12 cellular contexts compared by ENCODE assay signal in the genomic region with DNA sequence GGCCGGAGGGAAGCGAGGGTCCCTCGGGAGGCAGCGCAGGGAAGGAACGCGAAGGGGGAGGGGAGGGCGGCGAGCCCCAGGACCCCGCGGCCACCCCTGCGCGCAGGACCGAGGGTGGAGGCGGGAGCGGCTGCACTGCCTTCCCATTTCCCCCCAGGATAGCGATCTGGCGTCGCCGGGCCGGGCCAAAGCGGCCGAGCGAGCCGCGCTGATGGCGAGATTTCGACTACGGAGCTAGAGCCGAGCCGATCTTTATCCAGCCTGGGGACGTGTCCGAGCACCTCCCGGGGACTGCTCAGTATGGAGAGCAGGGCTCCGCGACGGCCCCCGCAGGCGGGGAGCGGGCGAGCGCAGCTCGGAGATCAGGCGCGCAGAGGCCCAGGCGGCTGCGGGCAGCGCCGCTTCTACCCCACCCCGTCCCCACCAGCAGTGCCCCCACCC. TPM values are rescaled to one million over a fixed set of nuclear protein-coding genes. Genes with fewer than 3 reads are reported as not detected.
A peak's percentile ranks its signal among the peaks of the same experiment; 100 is the strongest.
DNase-seq lines count a peak whose midpoint lies in the region; ATAC-seq and TF ChIP-seq lines count a peak whose summit lies in the region.
"Had no signal": no experiment of that assay in that cellular context is flagged by ENCODE, and none has a peak within 500 bp of the region (broad histone marks: within the 10 kb centered on the region; RNA-seq: fewer than 3 reads in every experiment).

No MANE protein-coding gene starts in this region.

- ATAC-seq in Right ventricle myocardium inferior (no peak), HG03520 (IDR thresholded peaks at IDR 0.05; ENCODE audit: unreplicated experiment) (no peak), GM21447 (IDR thresholded peaks at IDR 0.05; ENCODE audit: unreplicated experiment) (no peak), GM19467 (IDR thresholded peaks at IDR 0.05; ENCODE audit: unreplicated experiment) (no peak)
- no peak for ATAC-seq in natural killer cell treated with Interleukin-12 subunit alpha and Interleukin-12 subunit beta and Interleukin-15 and Interleukin-18, amount 100 ng/mL, for 72 hours

- peaks cover 25% of the 10 kb centered on the region for H3K27me3 Mint-ChIP-seq in glutamatergic neuron (ENCODE audit: unreplicated experiment)
- H3K27me3 Mint-ChIP-seq in natural killer cell treated with Interleukin-12 subunit alpha and Interleukin-12 subunit beta and Interleukin-15 and Interleukin-18, amount 100 ng/mL, for 72 hours, result peaks cover 54 to 63% of the 10 kb centered on the region in 2 donors

- peaks cover 89% of the 10 kb centered on the region for H3K27me3 ChIP-seq in cardiac muscle cell
- peaks cover 13 to 89% (median 71%) of the 10 kb centered on the region in 3 experiments for H3K27me3 ChIP-seq in neuronal stem cell (ENCODE audit: control insufficient read depth in 3 of 3, insufficient read depth in 3 of 3, low read depth in 1 of 3, low read length in 3 of 3)

- H3K27ac ChIP-seq in cardiac muscle cell (no peak overlapping the region), neuronal stem cell (replicated peaks; ENCODE audit: low read length) (no peak overlapping the region)

- H3K27ac Mint-ChIP-seq in glutamatergic neuron (ENCODE audit: unreplicated experiment), result no peak overlapping the region
- H3K27ac Mint-ChIP-seq in natural killer cell treated with Interleukin-12 subunit alpha and Interleukin-12 subunit beta and Interleukin-15 and Interleukin-18, amount 100 ng/mL, for 72 hours, result no peak overlapping the region

- peak overlapping the region; percentile 93 for H2AFZ ChIP-seq in neuronal stem cell (ENCODE audit: low read length)

- H4K8ac ChIP-seq in neuronal stem cell (ENCODE audit: low read depth, low read length), result no peak overlapping the region

- WGBS in neuronal stem cell (ENCODE audit: extremely low coverage in 2 of 2, insufficient read length in 2 of 2, insufficient replicate concordance in 1 of 2), 2 donors, result no CpG with 5 or more reads among the region's 49 CpGs

- DNase-seq in cardiac muscle cell (ENCODE audit: low read depth in 1 of 2, low spot score in 1 of 2) (peak in 1 of 2 donors; percentile 41), Right ventricle myocardium inferior (ENCODE audit: missing footprints) (no peak), glutamatergic neuron (peak; percentile 71), neuronal stem cell (ENCODE audit: low spot score) (peak; percentile 47)
- DNase-seq in natural killer cell treated with Interleukin-12 subunit alpha and Interleukin-12 subunit beta and Interleukin-15 and Interleukin-18, amount 100 ng/mL, for 72 hours (ENCODE audit: low spot score), result no peak
- DNase-seq: activated T-cell treated with anti-CD3 and anti-CD28 coated beads for 4 hours; Kasumi-1; NK-92 treated with Interleukin-12 subunit alpha and Interleukin-12 subunit beta, amount 100 ng/mL, for 24 hours; T-helper 9 cell had no signal

- no peaks in the 10 kb centered on the region for H3K79me1 ChIP-seq in neuronal stem cell (ENCODE audit: low read depth, low read length)

- H3K9me3 Mint-ChIP-seq in glutamatergic neuron (ENCODE audit: unreplicated experiment), result peaks cover 3% of the 10 kb centered on the region
- H3K9me3 Mint-ChIP-seq in natural killer cell treated with Interleukin-12 subunit alpha and Interleukin-12 subunit beta and Interleukin-15 and Interleukin-18, amount 100 ng/mL, for 72 hours, result no peaks in the 10 kb centered on the region

- no peak for TF ChIP-seq CTCF in cardiac muscle cell (IDR thresholded peaks at IDR 0.05; ENCODE audit: low read depth, low read length)
- no peak for TF ChIP-seq CTCF in glutamatergic neuron (IDR thresholded peaks at IDR 0.05; ENCODE audit: partially characterized antibody, unreplicated experiment)

- peak overlapping the region; percentile 60 for H2BK5ac ChIP-seq in neuronal stem cell (ENCODE audit: low read length)

- no peak overlapping the region for H4K91ac ChIP-seq in neuronal stem cell (ENCODE audit: low read depth, low read length, poor library complexity)

- H3K9me3 ChIP-seq in cardiac muscle cell (ENCODE audit: low read depth), result no peaks in the 10 kb centered on the region
- peaks cover 0 to 3% of the 10 kb centered on the region in 2 donors for H3K9me3 ChIP-seq in neuronal stem cell (replicated peaks in 1 of 2; ENCODE audit: control insufficient read depth in 2 of 2, insufficient read depth in 1 of 2, low read depth in 1 of 2, low read length in 2 of 2)

- H3K4me3 Mint-ChIP-seq in glutamatergic neuron (ENCODE audit: unreplicated experiment), result no peak overlapping the region
- no peak overlapping the region for H3K4me3 Mint-ChIP-seq in natural killer cell treated with Interleukin-12 subunit alpha and Interleukin-12 subunit beta and Interleukin-15 and Interleukin-18, amount 100 ng/mL, for 72 hours

- no peaks in the 10 kb centered on the region for H3K36me3 Mint-ChIP-seq in glutamatergic neuron (ENCODE audit: unreplicated experiment)
- H3K36me3 Mint-ChIP-seq in natural killer cell treated with Interleukin-12 subunit alpha and Interleukin-12 subunit beta and Interleukin-15 and Interleukin-18, amount 100 ng/mL, for 72 hours, result no peaks in the 10 kb centered on the region

- H3K4me2 ChIP-seq in neuronal stem cell (ENCODE audit: insufficient read depth, low read length, poor library complexity, severe bottlenecking), result peak overlapping the region; percentile 98

- H3K4me3 ChIP-seq in cardiac muscle cell (peak overlapping the region; percentile 49), neuronal stem cell (ENCODE audit: low read length in 2 of 2) (peak overlapping the region; percentile 44 to 79)

- no peaks in the 10 kb centered on the region for H3K36me3 ChIP-seq in cardiac muscle cell
- H3K36me3 ChIP-seq in neuronal stem cell (replicated peaks in 1 of 2; ENCODE audit: control insufficient read depth in 2 of 2, insufficient read depth in 2 of 2, low read length in 2 of 2), result no peaks in the 10 kb centered on the region

- peak overlapping the region; percentile 74 for H3K9ac ChIP-seq in neuronal stem cell (ENCODE audit: low read depth, low read length, poor library complexity)

- H2AK5ac ChIP-seq in neuronal stem cell (ENCODE audit: low read depth, low read length), result no peak overlapping the region

- no peak overlapping the region for H3K23ac ChIP-seq in neuronal stem cell (ENCODE audit: low read depth, low read length, poor library complexity)

- intact Hi-C loops in Right ventricle myocardium inferior (cut with DNase I), result no loop called here

- no peak overlapping the region for H2BK120ac ChIP-seq in neuronal stem cell (ENCODE audit: low read depth, low read length)

- peak overlapping the region; percentile 58 for H3K14ac ChIP-seq in neuronal stem cell (ENCODE audit: low read length)

- peaks cover 3% of the 10 kb centered on the region for H3K4me1 ChIP-seq in cardiac muscle cell (ENCODE audit: low read depth)
- peaks cover 5 to 7% of the 10 kb centered on the region in 2 donors for H3K4me1 ChIP-seq in neuronal stem cell (ENCODE audit: control insufficient read depth in 2 of 2, insufficient read depth in 1 of 2, low read depth in 1 of 2, low read length in 2 of 2)

- no peak overlapping the region for H3K4ac ChIP-seq in neuronal stem cell (ENCODE audit: low read length)

- no peak overlapping the region for H2BK12ac ChIP-seq in neuronal stem cell (ENCODE audit: low read length)

- H2BK15ac ChIP-seq in neuronal stem cell (ENCODE audit: low read length), result no peak overlapping the region

- peaks cover 11% of the 10 kb centered on the region for H3K4me1 Mint-ChIP-seq in glutamatergic neuron (ENCODE audit: low read depth, unreplicated experiment)
- H3K4me1 Mint-ChIP-seq in natural killer cell treated with Interleukin-12 subunit alpha and Interleukin-12 subunit beta and Interleukin-15 and Interleukin-18, amount 100 ng/mL, for 72 hours (ENCODE audit: low read depth in 2 of 2), result peaks cover 0 to 9% of the 10 kb centered on the region in 2 donors

- peak overlapping the region; percentile 92 for H3K18ac ChIP-seq in neuronal stem cell (ENCODE audit: low read length)

RNA-seq across cellular contexts. Expression of gene CRTAC1, which starts 0.6 kb away (rescaled TPM):
- total RNA-seq in cardiac muscle cell (0.30 and 3.1 TPM in 2 replicates), Right ventricle myocardium inferior (1.5 TPM), glutamatergic neuron (ENCODE audit: unreplicated experiment) (2.5 TPM)
- 0.96 and 8.0 TPM in 2 replicates for polyA plus RNA-seq in cardiac muscle cell
- 1.7 TPM for polyA plus RNA-seq in neuronal stem cell (2013, experiment 1 of 2)
- 1.7 TPM for polyA plus RNA-seq in neuronal stem cell (2013, experiment 2 of 2)
- total RNA-seq in natural killer cell treated with Interleukin-12 subunit alpha and Interleukin-12 subunit beta and Interleukin-15 and Interleukin-18, amount 100 ng/mL, for 72 hours, result not detected

Comparison
In these comparisons a context has a peak if more than half of its experiments do, and no peak if none do; other contexts are left out.
1. DNase-seq: peak in glutamatergic neuron (single experiment) and neuronal stem cell (single experiment); none in Right ventricle myocardium inferior (single experiment) and natural killer cell treated with Interleukin-12 subunit alpha and Interleukin-12 subunit beta and Interleukin-15 and Interleukin-18, amount 100 ng/mL, for 72 hours (single experiment).